Comparison of ENCODE assay signal across 13 cellular contexts in genomic region chr3:149401926-149402310, GRCh38. TPM values are rescaled to one million over a fixed set of nuclear protein-coding genes. Genes with fewer than 3 reads are reported as not detected.
DNase-seq lines count a peak whose midpoint lies in the region; ATAC-seq, FAIRE-seq and TF ChIP-seq lines count a peak whose summit lies in the region.
"Had no signal": no experiment of that assay in that cellular context is flagged by ENCODE, and none has a peak within 500 bp of the region (broad histone marks: within the 10 kb centered on the region; RNA-seq: fewer than 3 reads in every experiment).

No MANE protein-coding gene starts in this region.

- H3K36me3 ChIP-seq in breast epithelium (no peaks in the 10 kb centered on the region), HepG2 (replicated peaks in 1 of 2; ENCODE audit: control insufficient read depth in 1 of 2, insufficient read depth in 2 of 2, low read length in 2 of 2) (no peaks in the 10 kb centered on the region), upper lobe of right lung (no peaks in the 10 kb centered on the region)

- POLR2A ChIA-PET in HepG2 (lab: Yijun Ruan, JAX), result interaction anchor here (0.8 to 3.1 kb wide), 18 partner anchors 9 to 411 kb away, joined by 3 to 73 read pairs (median 4); partner anchors contain the start of genes GYG1, HPS3, TM4SF1 and TM4SF4

- H4K20me1 ChIP-seq in HepG2 (ENCODE audit: insufficient read depth, low read length), result no peaks in the 10 kb centered on the region

- DNase-seq in HT1080 (ENCODE audit: low read depth), result peak; percentile 36
- DNase-seq in breast epithelium (ENCODE audit: low spot score in 2 of 2), result no peak
- peak; percentile 65 for DNase-seq in HepG2 (ENCODE audit: low spot score)
- no peak for DNase-seq in upper lobe of right lung
- DNase-seq in ureter (ENCODE audit: low spot score), result no peak
- DNase-seq in NCI-H1694 (lab: John Stamatoyannopoulos, UW), result no peak
- DNase-seq: activated naive CD8-positive, alpha-beta T cell treated with anti-CD3 and anti-CD28 coated beads, Interleukin-2, amount 50 U/mL, for 24 hours; activated T-cell treated with anti-CD3 and anti-CD28 coated beads, Interleukin-2, amount 50 U/mL, for 48 hours; CD8-positive, alpha-beta memory T cell; foreskin keratinocyte; Right ventricle myocardium superior had no signal

- H3K4me1 ChIP-seq in breast epithelium, result no peaks in the 10 kb centered on the region
- peaks cover 78% of the 10 kb centered on the region for H3K4me1 ChIP-seq in HepG2 (ENCODE audit: insufficient read depth, low read length)
- peaks cover 13% of the 10 kb centered on the region for H3K4me1 ChIP-seq in upper lobe of right lung
- H3K4me1 ChIP-seq: foreskin keratinocyte had no signal

- TF ChIP-seq RAD21 in HepG2 (CRISPR knock-in tag; IDR thresholded peaks at IDR 0.05), result no peak

- no peaks in the 10 kb centered on the region for H3K27me3 ChIP-seq in breast epithelium
- no peaks in the 10 kb centered on the region for H3K27me3 ChIP-seq in HepG2 (ENCODE audit: control insufficient read depth in 1 of 2, insufficient read depth in 2 of 2, low read length in 2 of 2)
- no peaks in the 10 kb centered on the region for H3K27me3 ChIP-seq in upper lobe of right lung
- H3K27me3 ChIP-seq: foreskin keratinocyte had no signal

- H3K9me3 ChIP-seq in breast epithelium (no peaks in the 10 kb centered on the region), HepG2 (ENCODE audit: low read length) (no peaks in the 10 kb centered on the region), upper lobe of right lung (no peaks in the 10 kb centered on the region)

- H3K4me3 ChIP-seq in breast epithelium, result no peak overlapping the region
- peak overlapping the region in 2 of 3 experiments; percentile 4 to 36; a peak in 1 of 6 replicates for H3K4me3 ChIP-seq in HepG2 (replicated peaks in 1 of 3; ENCODE audit: insufficient read depth in 1 of 3, low read depth in 2 of 3, low read length in 3 of 3)
- H3K4me3 ChIP-seq in upper lobe of right lung, result no peak overlapping the region

- no peak for FAIRE-seq in HepG2 (lab: Jason Lieb, UNC)
- FAIRE-seq: urothelium cell line had no signal

- intact Hi-C loops in breast epithelium (cut with DNase I; ENCODE audit: low total_unique reads) (no loop called here), HepG2 (cut with micrococcal nuclease; ENCODE audit: unreplicated experiment) (loop anchor here (1.0 kb wide), 1 partner anchor 9 kb away; no protein-coding TSS in a partner anchor), upper lobe of right lung (cut with DNase I) (no loop called here)

- peak overlapping the region; percentile 72 for H3K9ac ChIP-seq in HepG2 (ENCODE audit: insufficient read depth, low read depth, low read length)

- no peak overlapping the region for H2AFZ ChIP-seq in HepG2 (ENCODE audit: low read length)

- CTCF ChIA-PET in HepG2 (lab: Yijun Ruan, JAX; ENCODE audit: low intra/inter-chr PET ratio, low total read pairs), result no interaction called here

- 0% methylated on average over 2 of the region's 2 CpGs for WGBS in HepG2 (ENCODE audit: low lambda C conversion rate)

- TF ChIP-seq POLR2A in breast epithelium (IDR thresholded peaks at IDR 0.05), result no peak
- TF ChIP-seq POLR2A in HepG2 (IDR thresholded peaks at IDR 0.05; ENCODE audit: insufficient read depth in 1 of 2, low read depth in 2 of 2, low read length in 2 of 2), result no peak

- BruUV-seq in HepG2 (replicated peaks; lab: Mats Ljungman, UMichigan), result TSS peak; percentile 94

- H3K4me2 ChIP-seq in HepG2 (ENCODE audit: low read depth, low read length), result peak overlapping the region; percentile 71

- H3K27ac ChIP-seq in breast epithelium, result peak overlapping the region; percentile 4 to 36
- peak overlapping the region; percentile 94 for H3K27ac ChIP-seq in HepG2 (ENCODE audit: extremely low read length, insufficient read depth, low read length)
- peak overlapping the region; percentile 80 for H3K27ac ChIP-seq in upper lobe of right lung
- H3K27ac ChIP-seq: foreskin keratinocyte had no signal

- in situ Hi-C loops in HepG2 (cut with HindIII; ENCODE audit: extremely low pct_ligation_motif_present, low pct_unique_long_range_greater_than_20kb), result no loop called here

- no peak for TF ChIP-seq EP300 in HepG2 (IDR thresholded peaks at IDR 0.05; ENCODE audit: low read depth in 2 of 2, low read length in 2 of 2)
- TF ChIP-seq EP300 in HepG2 (CRISPR knock-in tag; IDR thresholded peaks at IDR 0.05; ENCODE audit: borderline replicate concordance), result no peak

- no peak for TF ChIP-seq CTCF in breast epithelium (IDR thresholded peaks at IDR 0.05)
- no peak for TF ChIP-seq CTCF in HepG2 (CRISPR knock-in tag; IDR thresholded peaks at IDR 0.05)
- no peak for TF ChIP-seq CTCF in upper lobe of right lung (IDR thresholded peaks at IDR 0.05)

- no peaks in the 10 kb centered on the region for H3K79me2 ChIP-seq in HepG2 (ENCODE audit: insufficient read depth, low read length)

- ATAC-seq in HepG2 (peak; percentile 58), upper lobe of right lung (peak; percentile 85), HG03439 (IDR thresholded peaks at IDR 0.05; ENCODE audit: unreplicated experiment) (no peak)
- ATAC-seq: activated naive CD8-positive, alpha-beta T cell treated with anti-CD3 and anti-CD28 coated beads, Interleukin-2, amount 50 U/mL, for 24 hours; foreskin keratinocyte had no signal

TF ChIP-seq in HepG2, 621 proteins besides CTCF, POLR2A, EP300 and RAD21 (continues in another document):
- TF ChIP-seq DNMT3B (CRISPR knock-in tag; conservative IDR thresholded peaks at IDR 0.05) (0 out of 2 replicates have a peak, but pooled peaks have one; percentile 2), DMTF1 (CRISPR knock-in tag; IDR thresholded peaks at IDR 0.05) (no peak), HOMEZ (CRISPR knock-in tag; IDR thresholded peaks at IDR 0.05; ENCODE audit: low read depth) (no peak), CENPT (CRISPR knock-in tag; IDR thresholded peaks at IDR 0.05; ENCODE audit: low read depth) (no peak)

RNA-seq across cellular contexts. Expression of gene TM4SF1, which starts 24.5 kb away (rescaled TPM):
- 508 and 543 TPM in 2 replicates for total RNA-seq in HT1080 (2014; rRNA removed; shearing (Covaris generic))
- 789 and 826 TPM in 2 replicates for polyA plus RNA-seq in HT1080 (2015; cell fraction: cytosol; rRNA removed)
- 636 and 639 TPM in 2 replicates for polyA plus RNA-seq in HT1080 (2015; cell fraction: nucleus; rRNA removed)
- total RNA-seq in breast epithelium (100 to 1,000 TPM in 2 of 3 donors, 10 to 100 TPM in 1; 48.5 to 559 (median 290) TPM), HepG2 (2016; rRNA removed; fragmentation: Illumina TruSeq; extraction: Trizol) (226 and 431 TPM in 2 replicates), upper lobe of right lung (188 TPM), ureter (58.1 TPM)
- total RNA-seq in HepG2 (2016; cell fraction: cytosol; rRNA removed; fragmentation: Illumina TruSeq; extraction: Trizol; ENCODE audit: low read depth), result 208 and 219 TPM in 2 replicates
- 231 and 434 TPM in 2 replicates for total RNA-seq in HepG2 (2016; cell fraction: insoluble cytoplasmic fraction; rRNA removed; fragmentation: Illumina TruSeq; extraction: Trizol)
- 245 and 253 TPM in 2 replicates for total RNA-seq in HepG2 (2016; cell fraction: membrane; rRNA removed; fragmentation: Illumina TruSeq; extraction: Trizol)
- total RNA-seq in HepG2 (2016; cell fraction: nucleus; rRNA removed; fragmentation: Illumina TruSeq; extraction: Trizol), result 420 and 443 TPM in 2 replicates
- polyA plus RNA-seq in HepG2 (2011; rRNA removed), result 1,198 and 1,359 TPM in 2 replicates
- 1,424 and 1,669 TPM in 2 replicates for polyA plus RNA-seq in HepG2 (2011; cell fraction: cytosol; rRNA removed)
- 327 and 438 TPM in 2 replicates for polyA plus RNA-seq in HepG2 (2011; cell fraction: nucleus; rRNA removed)
- polyA plus RNA-seq in HepG2 (2012), result 451 and 486 TPM in 2 replicates
- polyA plus RNA-seq in HepG2 (2016; cell fraction: cytosol; fragmentation: Illumina TruSeq; extraction: Trizol; ENCODE audit: low read depth), result 115 and 136 TPM in 2 replicates
- polyA plus RNA-seq in HepG2 (2016; cell fraction: insoluble cytoplasmic fraction; fragmentation: Illumina TruSeq; extraction: Trizol; ENCODE audit: low read depth), result 218 and 233 TPM in 2 replicates
- polyA plus RNA-seq in HepG2 (2016; cell fraction: membrane; fragmentation: Illumina TruSeq; extraction: Trizol; ENCODE audit: low read depth), result 148 and 158 TPM in 2 replicates
- 564 and 601 TPM in 2 replicates for polyA plus RNA-seq in HepG2 (2016; cell fraction: nucleus; fragmentation: Illumina TruSeq; extraction: Trizol; ENCODE audit: insufficient read depth, low read depth)
- polyA minus RNA-seq in HepG2 (2011; rRNA and poly(A)+ RNA removed; ENCODE audit: low replicate concordance), result 1,057 and 2,299 TPM in 2 replicates
- 560 and 611 TPM in 2 replicates for polyA minus RNA-seq in HepG2 (2011; cell fraction: cytosol; rRNA and poly(A)+ RNA removed)
- polyA minus RNA-seq in HepG2 (2011; cell fraction: nucleus; rRNA and poly(A)+ RNA removed), result 379 and 448 TPM in 2 replicates
- polyA plus RNA-seq: CD8-positive, alpha-beta memory T cell had no signal

Comparison
In these comparisons a context has a peak if more than half of its experiments do, and no peak if none do; other contexts are left out.
1. DNase-seq: peak in HT1080 (single experiment) and HepG2 (single experiment); none in breast epithelium (0 of 2), upper lobe of right lung (single experiment), ureter (single experiment) and NCI-H1694 (single experiment).
2. H3K27ac ChIP-seq: peak in every context shown above with its lines; median percentile 94 in HepG2; 80 in upper lobe of right lung; 20 in breast epithelium.
3. H3K4me3 ChIP-seq: peak in HepG2 (2 of 3); none in breast epithelium (0 of 3) and upper lobe of right lung (single experiment).